In genomic region chr11:103055174-103055890, GRCh38 we compare ENCODE assay signal across 8 cellular contexts. TPM values are rescaled to one million over a fixed set of nuclear protein-coding genes. Genes with fewer than 3 reads are reported as not detected.
DNase-seq lines count a peak whose midpoint lies in the region; ATAC-seq and TF ChIP-seq lines count a peak whose summit lies in the region.

No MANE protein-coding gene starts in this region.

- H3K27ac ChIP-seq in RWPE2 (ENCODE audit: poor library complexity, severe bottlenecking) = no peak overlapping the region

- peak; percentile 88 for TF ChIP-seq CTCF in RWPE2 (IDR thresholded peaks at IDR 0.05; ENCODE audit: poor library complexity, severe bottlenecking)
- TF ChIP-seq CTCF in fibroblast of mammary gland (conservative IDR thresholded peaks at IDR 0.05; ENCODE audit: control insufficient read depth, insufficient read depth, low read depth, low read length) = peak; percentile 62

- H3K4me3 ChIP-seq in RWPE2 (ENCODE audit: severe bottlenecking) (no peak overlapping the region), fibroblast of mammary gland (ENCODE audit: control insufficient read depth, low read depth, low read length) (no peak overlapping the region)

- H3K27me3 ChIP-seq in RWPE2 (ENCODE audit: insufficient read depth, poor library complexity, severe bottlenecking) = no peaks in the 10 kb centered on the region

- H3K36me3 ChIP-seq in RWPE2 (ENCODE audit: low read depth) = peaks cover 17% of the 10 kb centered on the region

- H3K4me1 ChIP-seq in RWPE2 (ENCODE audit: insufficient read depth, poor library complexity, severe bottlenecking) = no peaks in the 10 kb centered on the region

- peak; percentile 68 for ATAC-seq in GM18873 (IDR thresholded peaks at IDR 0.05; ENCODE audit: low FRiP score, unreplicated experiment)
- peak; percentile 73 for ATAC-seq in HG03565 (IDR thresholded peaks at IDR 0.05; ENCODE audit: unreplicated experiment)
- ATAC-seq in RWPE2 (ENCODE audit: low read depth) = peak; percentile 48; the same call in 2 of the 3 replicates
- ATAC-seq in esophagus mucosa = no peak
- ATAC-seq in GM19467 (IDR thresholded peaks at IDR 0.05; ENCODE audit: unreplicated experiment) = no peak

- DNase-seq in DMS114 treated with DMSO at 0.1 percent for 48 hours (lab: John Stamatoyannopoulos, UW; ENCODE audit: unreplicated experiment) = peak; percentile 51
- no peak for DNase-seq in RWPE2 (ENCODE audit: low spot score)
- peak; percentile 71 for DNase-seq in fibroblast of mammary gland (ENCODE audit: low read depth)
- DNase-seq in putamen (ENCODE audit: low spot score) = peak; percentile 4

- H3K9me3 ChIP-seq in RWPE2 (ENCODE audit: severe bottlenecking) = no peaks in the 10 kb centered on the region

RNA-seq across cellular contexts. Expression of gene DCUN1D5, which starts 36.6 kb away (rescaled TPM):
- 31.4 TPM for total RNA-seq in esophagus mucosa

RNA-seq across cellular contexts. Expression of gene DYNC2H1, which starts 53.9 kb away (rescaled TPM):
- 7.9 TPM for total RNA-seq in esophagus mucosa

Comparison
In these comparisons a context has a peak if more than half of its experiments do, and no peak if none do; other contexts are left out.
1. ATAC-seq: peak in GM18873 (single experiment), HG03565 (single experiment) and RWPE2 (single experiment); none in esophagus mucosa (single experiment) and GM19467 (single experiment).